Comparison of ENCODE assay signal across 26 cellular contexts in the genomic region with DNA sequence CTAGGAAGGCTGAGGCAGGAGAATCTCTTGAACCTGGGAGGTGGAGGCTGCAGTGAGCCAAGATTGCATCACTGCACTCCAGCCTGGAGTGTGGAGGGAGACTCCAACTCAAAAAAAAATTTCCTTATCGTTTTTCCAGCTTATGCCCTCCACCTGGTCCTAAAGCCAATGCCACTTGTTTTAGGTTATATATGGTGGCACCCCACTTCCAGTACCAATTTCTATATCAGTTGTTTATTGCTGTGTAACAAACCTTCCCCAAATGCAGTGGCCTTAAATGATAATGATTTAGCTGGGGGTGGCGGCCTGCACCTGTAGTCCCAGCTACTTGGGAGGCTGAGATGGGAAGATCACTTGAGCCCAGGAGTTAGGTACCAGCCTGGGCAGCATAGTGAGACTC.
"Had no signal": no experiment of that assay in that cellular context is flagged by ENCODE, and none has a peak within 500 bp of the region (broad histone marks: within the 10 kb centered on the region; RNA-seq: fewer than 3 reads in every experiment).

No MANE protein-coding gene starts in this region.

- H3K4me1 ChIP-seq: parathyroid adenoma, psoas muscle, sigmoid colon, suprapubic skin, upper lobe of right lung, uterus had no signal

- H3K4me3 ChIP-seq: neural progenitor cell, ovary, psoas muscle, right lobe of liver, sigmoid colon, suprapubic skin, testis, tibial artery, transverse colon, upper lobe of right lung, uterus had no signal

- H3K27me3 ChIP-seq: neural progenitor cell, ovary, right lobe of liver, sigmoid colon, suprapubic skin, testis, tibial artery, transverse colon, upper lobe of right lung, uterus had no signal

- DNase-seq: natural killer cell; occipital lobe; ovary; posterior cingulate gyrus; psoas muscle; right cardiac atrium; right lobe of liver; sigmoid colon; small intestine; stimulated activated CD4-positive, alpha-beta T cell treated with anti-CD3 and anti-CD28 coated beads, Interleukin-15, amount 100 ng/mL, for 24 hours; stimulated activated CD4-positive, alpha-beta T cell treated with anti-CD3 and anti-CD28 coated beads, Interleukin-4, amount 100 ng/mL, for 1 hour; stimulated activated CD4-positive, alpha-beta T cell treated with anti-CD3 and anti-CD28 coated beads, Interleukin-4, amount 100 ng/mL, for 4 hours; stimulated activated CD8-positive, alpha-beta memory T cell treated with anti-CD3 and anti-CD28 coated beads, Interleukin-4, amount 100 ng/mL, for 48 hours; stimulated activated naive CD4-positive, alpha-beta T cell; stimulated activated naive CD8-positive, alpha-beta T cell treated with anti-CD3 and anti-CD28 coated beads, Interleukin-15, amount 100 ng/mL, for 72 hours; stimulated activated naive CD8-positive, alpha-beta T cell treated with anti-CD3 and anti-CD28 coated beads, Interleukin-15, Interleukin-2, amounts not matched to agents 100 U/mL and 50 U/mL, for 24 hours; substantia nigra; testis; tibial artery; transverse colon; upper lobe of right lung; uterus had no signal

- H3K4me2 ChIP-seq: neural progenitor cell had no signal

- H3K9me3 ChIP-seq: ovary, psoas muscle, right lobe of liver, suprapubic skin, testis, transverse colon, upper lobe of right lung, uterus had no signal

- H2AFZ ChIP-seq: neural progenitor cell, parathyroid adenoma had no signal

- ATAC-seq: natural killer cell; psoas muscle; right cardiac atrium; right lobe of liver; stimulated activated memory B cell treated with anti-CD40 and anti-IgM and Interleukin-4, amounts not matched to agents 10 μg/mL and 1 μg/mL and 100 μg/mL, for 72 hours; stimulated activated naive CD8-positive, alpha-beta T cell treated with anti-CD3 and anti-CD28 coated beads, Interleukin-15, amount 100 ng/mL, for 72 hours; stimulated activated naive CD8-positive, alpha-beta T cell treated with anti-CD3 and anti-CD28 coated beads, Interleukin-15, Interleukin-2, amounts not matched to agents 100 U/mL and 50 U/mL, for 24 hours; upper lobe of right lung had no signal

- H3K79me2 ChIP-seq: parathyroid adenoma had no signal

- H3K36me3 ChIP-seq: neural progenitor cell, ovary, right lobe of liver, sigmoid colon, suprapubic skin, tibial artery, transverse colon, upper lobe of right lung, uterus had no signal

- H3K27ac ChIP-seq: neural progenitor cell, ovary, parathyroid adenoma, psoas muscle, right lobe of liver, sigmoid colon, suprapubic skin, testis, tibial artery, transverse colon, upper lobe of right lung, uterus had no signal
